8 cellular contexts compared by ENCODE assay signal in genomic region chr15:67253517-67254237, GRCh38. TPM values are rescaled to one million over a fixed set of nuclear protein-coding genes. Genes with fewer than 3 reads are reported as not detected.
DNase-seq lines count a peak whose midpoint lies in the region; ATAC-seq and TF ChIP-seq lines count a peak whose summit lies in the region.

No MANE protein-coding gene starts in this region.

- H3K4me1 Mint-ChIP-seq in endothelial cell (ENCODE audit: unreplicated experiment), result peaks cover 20% of the 10 kb centered on the region

- H3K36me3 ChIP-seq in neuron (ENCODE audit: insufficient read depth, low read length), result no peaks in the 10 kb centered on the region

- peak overlapping the region; percentile 97 for H3K4me3 Mint-ChIP-seq in endothelial cell (ENCODE audit: unreplicated experiment)

- H3K36me3 Mint-ChIP-seq in endothelial cell (ENCODE audit: low read depth, unreplicated experiment), result peaks cover 4% of the 10 kb centered on the region

- ATAC-seq in GM21367 (IDR thresholded peaks at IDR 0.05; ENCODE audit: unreplicated experiment), result no peak

- H3K4me1 ChIP-seq in neuron (ENCODE audit: insufficient read depth, low read length), result peaks cover 10% of the 10 kb centered on the region

- in situ Hi-C loops in G401 (cut with HindIII; ENCODE audit: low sequenced_read_pairs), result no loop called here

- H3K27ac Mint-ChIP-seq in endothelial cell (ENCODE audit: unreplicated experiment), result peak overlapping the region; percentile 99

- DNase-seq in NCI-H748 (lab: John Stamatoyannopoulos, UW; ENCODE audit: unreplicated experiment), result peak; percentile 19
- no peak for DNase-seq in NCI-H748 treated with DMSO at 0.1 percent for 48 hours (lab: John Stamatoyannopoulos, UW)
- peak; percentile 28 for DNase-seq in RPMI7951 (ENCODE audit: low read depth)
- no peak for DNase-seq in endothelial cell (ENCODE audit: low spot score)
- no peak for DNase-seq in A172 (ENCODE audit: low spot score)
- no peak for DNase-seq in G401 (ENCODE audit: low spot score)

- TF ChIP-seq CTCF in endothelial cell (IDR thresholded peaks at IDR 0.05; ENCODE audit: unreplicated experiment), result no peak

- no peaks in the 10 kb centered on the region for H3K9me3 Mint-ChIP-seq in endothelial cell (ENCODE audit: unreplicated experiment)

- H3K9me3 ChIP-seq in neuron (ENCODE audit: low read length), result no peaks in the 10 kb centered on the region

- peak overlapping the region; percentile 79 for H2AFZ ChIP-seq in neuron (ENCODE audit: low read depth, low read length)

- no peaks in the 10 kb centered on the region for H3K27me3 ChIP-seq in neuron (ENCODE audit: insufficient read depth, low read length)

- peaks cover 5% of the 10 kb centered on the region for H3K27me3 Mint-ChIP-seq in endothelial cell (ENCODE audit: unreplicated experiment)

- peak overlapping the region; percentile 96 for H3K4me3 ChIP-seq in neuron (ENCODE audit: low read length)

RNA-seq across cellular contexts. Expression of gene AAGAB, which starts 0.8 kb away (rescaled TPM):
- 64.2 and 78.8 TPM in 2 replicates for total RNA-seq in RPMI7951 (2014; rRNA removed; shearing (Covaris generic))
- total RNA-seq in endothelial cell (ENCODE audit: unreplicated experiment), result 40.6 TPM
- 64.6 and 78.1 TPM in 2 replicates for total RNA-seq in A172 (2014; rRNA removed; shearing (Covaris generic))
- 110 and 118 TPM in 2 replicates for total RNA-seq in G401 (2014; rRNA removed; shearing (Covaris generic))

RNA-seq across cellular contexts. Expression of gene IQCH, which starts 0.9 kb away (rescaled TPM):
- 7.0 and 11.5 TPM in 2 replicates for total RNA-seq in RPMI7951 (2014; rRNA removed; shearing (Covaris generic))
- 2.4 TPM for total RNA-seq in endothelial cell (ENCODE audit: unreplicated experiment)
- total RNA-seq in A172 (2014; rRNA removed; shearing (Covaris generic)), result 2.4 and 3.1 TPM in 2 replicates
- total RNA-seq in G401 (2014; rRNA removed; shearing (Covaris generic)), result 6.8 and 10.1 TPM in 2 replicates

Comparison
In these comparisons a context has a peak if more than half of its experiments do, and no peak if none do; other contexts are left out.
1. DNase-seq: peak in NCI-H748 (single experiment) and RPMI7951 (single experiment); none in NCI-H748 treated with DMSO at 0.1 percent for 48 hours (single experiment), endothelial cell (single experiment), A172 (single experiment) and G401 (single experiment).